Comparison of ENCODE assay signal across 20 cellular contexts in the genomic region with DNA sequence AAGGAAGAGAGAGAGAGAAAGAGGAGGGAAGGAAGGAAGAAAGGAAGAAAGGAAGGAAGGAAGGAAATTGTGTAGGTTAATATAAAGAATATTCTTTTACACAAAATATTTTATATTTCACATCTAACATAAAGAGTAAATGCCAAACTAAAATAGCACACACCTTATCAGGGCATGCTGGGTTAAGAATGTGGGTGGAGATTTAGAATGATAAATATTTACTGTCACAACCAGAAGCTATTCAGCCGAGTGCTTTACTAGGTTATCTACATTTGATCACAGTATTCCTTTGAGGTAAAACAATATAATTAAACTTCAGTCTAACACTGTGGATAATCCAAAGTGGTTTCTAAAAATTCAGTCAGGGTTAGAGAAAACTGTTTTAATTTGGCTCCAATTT.
DNase-seq lines count a peak whose midpoint lies in the region; ATAC-seq, FAIRE-seq and TF ChIP-seq lines count a peak whose summit lies in the region.
"Had no signal": no experiment of that assay in that cellular context is flagged by ENCODE, and none has a peak within 500 bp of the region (broad histone marks: within the 10 kb centered on the region; RNA-seq: fewer than 3 reads in every experiment).

No MANE protein-coding gene starts in this region.

- H3K9me3 ChIP-seq in A549 = no peaks in the 10 kb centered on the region
- peaks cover 0 to 4% of the 10 kb centered on the region in 2 experiments for H3K9me3 ChIP-seq in CD4-positive, CD25-positive, alpha-beta regulatory T cell (ENCODE audit: control insufficient read depth in 2 of 2, low read length in 2 of 2)
- no peaks in the 10 kb centered on the region for H3K9me3 ChIP-seq in endodermal cell (ENCODE audit: control insufficient read depth, low read length)
- no peaks in the 10 kb centered on the region for H3K9me3 ChIP-seq in upper lobe of right lung
- H3K9me3 ChIP-seq: ascending aorta, left ventricle myocardium inferior, pancreas, testis had no signal

- H3K9ac ChIP-seq in endodermal cell (ENCODE audit: extremely low read depth, low read length, poor library complexity, severe bottlenecking) = no peak overlapping the region

- H3K4me1 ChIP-seq in A549 = peaks cover 33% of the 10 kb centered on the region
- no peaks in the 10 kb centered on the region for H3K4me1 ChIP-seq in CD4-positive, CD25-positive, alpha-beta regulatory T cell (ENCODE audit: control insufficient read depth, insufficient read depth, low read length, poor library complexity, severe bottlenecking)
- no peaks in the 10 kb centered on the region for H3K4me1 ChIP-seq in endodermal cell (ENCODE audit: control insufficient read depth, insufficient read depth, low read length)
- H3K4me1 ChIP-seq in upper lobe of right lung = no peaks in the 10 kb centered on the region
- H3K4me1 ChIP-seq: ascending aorta, pancreas, testis had no signal

- no peaks in the 10 kb centered on the region for H3K36me3 Mint-ChIP-seq in CD4-positive, CD25-positive, alpha-beta regulatory T cell
- H3K36me3 Mint-ChIP-seq in endodermal cell (ENCODE audit: low read depth) = peaks cover 11% of the 10 kb centered on the region
- H3K36me3 Mint-ChIP-seq: IgD-negative memory B cell had no signal

- H3K27me3 Mint-ChIP-seq in CD4-positive, CD25-positive, alpha-beta regulatory T cell = no peaks in the 10 kb centered on the region
- no peaks in the 10 kb centered on the region for H3K27me3 Mint-ChIP-seq in endodermal cell (ENCODE audit: insufficient read depth)
- H3K27me3 Mint-ChIP-seq: IgD-negative memory B cell had no signal

- no peaks in the 10 kb centered on the region for H3K27me3 ChIP-seq in CD4-positive, CD25-positive, alpha-beta regulatory T cell (ENCODE audit: control insufficient read depth, insufficient read depth, low read length)
- no peaks in the 10 kb centered on the region for H3K27me3 ChIP-seq in endodermal cell (ENCODE audit: control insufficient read depth, insufficient read depth, low read length, poor library complexity, severe bottlenecking)
- no peaks in the 10 kb centered on the region for H3K27me3 ChIP-seq in upper lobe of right lung
- H3K27me3 ChIP-seq: ascending aorta, pancreas, testis had no signal

- peaks cover 0 to 9% (median 5%) of the 10 kb centered on the region in 7 donors for H3K9me3 Mint-ChIP-seq in CD4-positive, CD25-positive, alpha-beta regulatory T cell
- H3K9me3 Mint-ChIP-seq in endodermal cell = no peaks in the 10 kb centered on the region

- WGBS in A549 (ENCODE audit: missing lambda C conversion rate) = 6% methylated on average over 1 of the region's 1 CpG
- 8% methylated on average over 1 of the region's 1 CpG; no CpG with 5 or more reads in 1 of the 2 experiments for WGBS in endodermal cell (ENCODE audit: insufficient coverage in 1 of 2, insufficient read length in 1 of 2), 2 experiments

- no peak for TF ChIP-seq EP300 in A549 (IDR thresholded peaks at IDR 0.05)

- H3K4me3 ChIP-seq in A549 (0 out of 3 replicates have a peak overlapping the region, but pooled peaks have one; percentile 1), endodermal cell (ENCODE audit: low read length) (peak overlapping the region; percentile 15), upper lobe of right lung (no peak overlapping the region)
- H3K4me3 ChIP-seq in CD4-positive, CD25-positive, alpha-beta regulatory T cell (ENCODE audit: low read depth, low read length) = peak overlapping the region; percentile 7
- H3K4me3 ChIP-seq: ascending aorta, pancreas, testis had no signal

- H3K27ac ChIP-seq in A549 (peak overlapping the region in 1 of 2 experiments; percentile 0; a peak in 1 of 6 replicates), endodermal cell (ENCODE audit: low read depth, low read length) (no peak overlapping the region), upper lobe of right lung (no peak overlapping the region)
- H3K27ac ChIP-seq in CD4-positive, CD25-positive, alpha-beta regulatory T cell (ENCODE audit: insufficient read depth, low read length, poor library complexity, severe bottlenecking) = no peak overlapping the region
- H3K27ac ChIP-seq: ascending aorta, left ventricle myocardium inferior, pancreas, testis had no signal

- no peak for TF ChIP-seq RAD21 in A549 (conservative IDR thresholded peaks at IDR 0.05 in 1 of 2, IDR thresholded peaks at IDR 0.05 in 1 of 2)

- ATAC-seq in A549 = peak in 1 of 2 experiments; percentile 54; a peak in 2 of 6 replicates
- ATAC-seq in CD4-positive, CD25-positive, alpha-beta regulatory T cell (ENCODE audit: low read depth in 2 of 2) = no peak
- no peak for ATAC-seq in upper lobe of right lung
- ATAC-seq: pancreas had no signal

- peaks cover 0 to 34% (median 5%) of the 10 kb centered on the region in 4 donors for H3K4me1 Mint-ChIP-seq in CD4-positive, CD25-positive, alpha-beta regulatory T cell
- H3K4me1 Mint-ChIP-seq in endodermal cell = peaks cover 20% of the 10 kb centered on the region

- POLR2A ChIA-PET in A549 (lab: Yijun Ruan, JAX) = no interaction called here

- H3K36me3 ChIP-seq in CD4-positive, CD25-positive, alpha-beta regulatory T cell (ENCODE audit: control insufficient read depth, insufficient read depth, low read length) = no peaks in the 10 kb centered on the region
- H3K36me3 ChIP-seq in endodermal cell (ENCODE audit: control insufficient read depth, insufficient read depth, low read length) (no peaks in the 10 kb centered on the region), upper lobe of right lung (no peaks in the 10 kb centered on the region)
- H3K36me3 ChIP-seq: ascending aorta, left ventricle myocardium inferior, pancreas had no signal

- CTCF ChIA-PET in A549 (lab: Yijun Ruan, JAX) = no interaction called here

- FAIRE-seq in A549 (lab: Jason Lieb, UNC) (no peak), GM12891 (lab: Jason Lieb, UNC) (no peak)
- FAIRE-seq: endometrium, pancreas had no signal

- intact Hi-C loops in upper lobe of right lung (cut with DNase I) = no loop called here

- peak overlapping the region in 2 of 3 donors; percentile 60 to 75 for H3K27ac Mint-ChIP-seq in CD4-positive, CD25-positive, alpha-beta regulatory T cell
- H3K27ac Mint-ChIP-seq in endodermal cell = peak overlapping the region; percentile 74
- H3K27ac Mint-ChIP-seq: IgD-negative memory B cell had no signal

- DNase-seq in A549 (ENCODE audit: low read depth in 1 of 2, low spot score in 1 of 2) (peak in 1 of 2 experiments; percentile 18), OCI-M1 (lab: John Stamatoyannopoulos, UW) (peak; percentile 43), endodermal cell (no peak), NCI-H1417 treated with DMSO at 0.1 percent for 48 hours (lab: John Stamatoyannopoulos, UW) (no peak), GM12891 (ENCODE audit: insufficient read length, low spot score) (no peak), upper lobe of right lung (no peak)
- peak in 1 of 3 donors; percentile 5 for DNase-seq in CD4-positive, CD25-positive, alpha-beta regulatory T cell
- DNase-seq: activated CD4-positive, CD25-positive, alpha-beta regulatory T cell treated with anti-CD3 and anti-CD28 coated beads, Interleukin-2, amount 50 U/mL, for 72 hours; C1 segment of cervical spinal cord; foreskin fibroblast; left ventricle myocardium inferior; NCI-H1092; NCI-H82; pancreas; stimulated activated CD4-positive, alpha-beta T cell treated with anti-CD3 and anti-CD28 coated beads, Interleukin-4, amount 100 ng/mL, for 24 hours; stimulated activated CD8-positive, alpha-beta memory T cell treated with anti-CD3 and anti-CD28 coated beads, Interleukin-4, amount 100 ng/mL, for 48 hours; testis had no signal

- H3K4me3 Mint-ChIP-seq in CD4-positive, CD25-positive, alpha-beta regulatory T cell = peak overlapping the region in 2 of 4 donors; percentile 22 to 68
- no peak overlapping the region for H3K4me3 Mint-ChIP-seq in endodermal cell
- H3K4me3 Mint-ChIP-seq: IgD-negative memory B cell had no signal

- TF ChIP-seq CTCF in A549 (IDR thresholded peaks at IDR 0.05) = no peak
- TF ChIP-seq CTCF in endodermal cell (conservative IDR thresholded peaks at IDR 0.05) = no peak
- TF ChIP-seq CTCF in upper lobe of right lung (IDR thresholded peaks at IDR 0.05) = no peak

- TF ChIP-seq POLR2A in A549 (IDR thresholded peaks at IDR 0.05; ENCODE audit: low read length) (no peak), GM12891 (IDR thresholded peaks at IDR 0.05; ENCODE audit: low read depth, low read length) (no peak)

- H3K4me2 ChIP-seq in A549 = peak overlapping the region; percentile 63

TF ChIP-seq in A549, 52 proteins besides CTCF, POLR2A, EP300 and RAD21 (continues in another document):
- no peak for TF ChIP-seq ZSCAN20 (CRISPR knock-in tag; IDR thresholded peaks at IDR 0.05)
- TF ChIP-seq ZNF302 (CRISPR knock-in tag; IDR thresholded peaks at IDR 0.05) = no peak
- no peak for TF ChIP-seq HOXB5 (CRISPR knock-in tag; IDR thresholded peaks at IDR 0.05)

TF ChIP-seq in GM12891, 5 proteins besides CTCF, POLR2A, EP300 and RAD21:
- TF ChIP-seq TAF1 (IDR thresholded peaks at IDR 0.05; ENCODE audit: low read depth, low read length) (no peak), PAX5 (IDR thresholded peaks at IDR 0.05; ENCODE audit: insufficient read depth, low read length, severe bottlenecking) (no peak), POU2F2 (IDR thresholded peaks at IDR 0.05; ENCODE audit: low read depth, low read length) (no peak), POLR2AphosphoS5 (IDR thresholded peaks at IDR 0.05; ENCODE audit: low read depth, low read length) (no peak), SPI1 (IDR thresholded peaks at IDR 0.05; ENCODE audit: low read depth, low read length) (no peak)
TF ChIP-seq in GM12891: peak in this region for 0.
